ENCODE assay signal across 22 cellular contexts in the genomic region with DNA sequence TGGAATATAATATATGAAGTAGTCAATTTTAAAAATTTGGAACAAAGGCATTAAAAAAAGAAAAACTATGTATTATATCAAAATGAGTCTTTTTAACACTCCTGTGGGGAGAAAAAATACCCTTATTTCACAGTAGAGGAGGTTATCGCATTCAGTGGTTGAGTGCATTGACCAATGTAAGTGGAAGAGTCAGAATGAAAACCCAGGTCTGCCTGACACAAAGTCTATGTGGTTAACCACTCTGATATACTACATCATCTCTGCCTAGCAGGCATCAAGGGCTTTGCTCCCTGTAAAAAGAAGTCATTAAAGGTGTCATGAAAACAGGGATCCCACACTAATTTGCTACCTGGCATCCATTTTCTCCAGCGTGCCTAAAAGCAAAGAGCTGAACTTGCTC.
DNase-seq lines count a peak whose midpoint lies in the region; ATAC-seq lines count a peak whose summit lies in the region.
"Had no signal": no experiment of that assay in that cellular context is flagged by ENCODE, and none has a peak within 500 bp of the region (broad histone marks: within the 10 kb centered on the region; RNA-seq: fewer than 3 reads in every experiment).

No MANE protein-coding gene starts in this region.

- peak in 1 of 2 donors; percentile 8 for DNase-seq in stimulated activated naive CD8-positive, alpha-beta T cell treated with anti-CD3 and anti-CD28 coated beads, Interleukin-15, amount 100 ng/mL, for 72 hours
- no peak for DNase-seq in stimulated activated naive CD8-positive, alpha-beta T cell treated with anti-CD3 and anti-CD28 coated beads, Interleukin-15, Interleukin-2, amounts not matched to agents 100 U/mL and 50 U/mL, for 24 hours
- no peak for DNase-seq in stimulated activated effector memory CD8-positive, alpha-beta T cell treated with anti-CD3 and anti-CD28 coated beads, Interleukin-12 subunit alpha, Interleukin-12 subunit beta, amount 100 ng/mL, for 72 hours (ENCODE audit: low spot score in 2 of 2)
- DNase-seq in cardiac septum (ENCODE audit: low spot score) (no peak), DMS153 treated with DMSO at 0.1 percent for 48 hours (lab: John Stamatoyannopoulos, UW; ENCODE audit: unreplicated experiment) (no peak)
- DNase-seq in activated CD4-positive, alpha-beta T cell treated with anti-CD3 and anti-CD28 coated beads, Interleukin-2, amount 50 U/mL, for 48 hours: no peak
- DNase-seq: activated CD8-positive, alpha-beta memory T cell treated with anti-CD3 and anti-CD28 coated beads for 24 hours; activated effector memory CD4-positive, alpha-beta T cell treated with Interleukin-2 at 50 U/mL for 16 hours; amygdala; CD4-positive, CD25-positive, alpha-beta regulatory T cell; cerebellar nuclear complex; DMS79; effector memory CD8-positive, alpha-beta T cell; Karpas-422; kidney glomerular epithelial cell; NCI-H1417 treated with DMSO at 0.1 percent for 48 hours; NCI-H446 treated with DMSO at 0.1 percent for 48 hours; SHP77 treated with DMSO at 0.1 percent for 48 hours had no signal

- no peaks in the 10 kb centered on the region for H3K27me3 Mint-ChIP-seq in stimulated activated naive CD8-positive, alpha-beta T cell treated with anti-CD3 and anti-CD28 coated beads, Interleukin-15, amount 100 ng/mL, for 72 hours
- H3K27me3 Mint-ChIP-seq: CD4-positive, CD25-positive, alpha-beta regulatory T cell; effector memory CD8-positive, alpha-beta T cell had no signal

- no peaks in the 10 kb centered on the region for H3K36me3 Mint-ChIP-seq in stimulated activated effector memory CD8-positive, alpha-beta T cell treated with anti-CD3 and anti-CD28 coated beads, Interleukin-12 subunit alpha, Interleukin-12 subunit beta, amount 100 ng/mL, for 72 hours
- H3K36me3 Mint-ChIP-seq: CD4-positive, CD25-positive, alpha-beta regulatory T cell; WTC11 had no signal

- peaks cover 8 to 16% of the 10 kb centered on the region in 2 donors for H3K9me3 Mint-ChIP-seq in stimulated activated naive CD8-positive, alpha-beta T cell treated with anti-CD3 and anti-CD28 coated beads, Interleukin-15, amount 100 ng/mL, for 72 hours
- peaks cover 11% of the 10 kb centered on the region for H3K9me3 Mint-ChIP-seq in stimulated activated effector memory CD8-positive, alpha-beta T cell treated with anti-CD3 and anti-CD28 coated beads, Interleukin-12 subunit alpha, Interleukin-12 subunit beta, amount 100 ng/mL, for 72 hours

- intact Hi-C loops in cardiac septum (cut with DNase I): no loop called here

- H3K4me1 Mint-ChIP-seq in stimulated activated naive CD8-positive, alpha-beta T cell treated with anti-CD3 and anti-CD28 coated beads, Interleukin-15, amount 100 ng/mL, for 72 hours: no peaks in the 10 kb centered on the region
- H3K4me1 Mint-ChIP-seq in stimulated activated effector memory CD8-positive, alpha-beta T cell treated with anti-CD3 and anti-CD28 coated beads, Interleukin-12 subunit alpha, Interleukin-12 subunit beta, amount 100 ng/mL, for 72 hours: no peaks in the 10 kb centered on the region
- H3K4me1 Mint-ChIP-seq: CD4-positive, CD25-positive, alpha-beta regulatory T cell; WTC11 had no signal

- H3K27ac Mint-ChIP-seq in stimulated activated naive CD8-positive, alpha-beta T cell treated with anti-CD3 and anti-CD28 coated beads, Interleukin-15, amount 100 ng/mL, for 72 hours: no peak overlapping the region
- H3K27ac Mint-ChIP-seq in stimulated activated effector memory CD8-positive, alpha-beta T cell treated with anti-CD3 and anti-CD28 coated beads, Interleukin-12 subunit alpha, Interleukin-12 subunit beta, amount 100 ng/mL, for 72 hours: no peak overlapping the region
- H3K27ac Mint-ChIP-seq: CD4-positive, CD25-positive, alpha-beta regulatory T cell; effector memory CD8-positive, alpha-beta T cell; mesothelial cell of epicardium; WTC11 had no signal

- H3K4me3 Mint-ChIP-seq in stimulated activated naive CD8-positive, alpha-beta T cell treated with anti-CD3 and anti-CD28 coated beads, Interleukin-15, amount 100 ng/mL, for 72 hours: no peak overlapping the region
- H3K4me3 Mint-ChIP-seq in stimulated activated effector memory CD8-positive, alpha-beta T cell treated with anti-CD3 and anti-CD28 coated beads, Interleukin-12 subunit alpha, Interleukin-12 subunit beta, amount 100 ng/mL, for 72 hours: no peak overlapping the region
- H3K4me3 Mint-ChIP-seq: CD4-positive, CD25-positive, alpha-beta regulatory T cell; effector memory CD8-positive, alpha-beta T cell; mesothelial cell of epicardium; WTC11 had no signal

- ATAC-seq in stimulated activated naive CD8-positive, alpha-beta T cell treated with anti-CD3 and anti-CD28 coated beads, Interleukin-15, amount 100 ng/mL, for 72 hours: peak; percentile 84
- no peak for ATAC-seq in stimulated activated naive CD8-positive, alpha-beta T cell treated with anti-CD3 and anti-CD28 coated beads, Interleukin-15, Interleukin-2, amounts not matched to agents 100 U/mL and 50 U/mL, for 24 hours
- ATAC-seq in GM21619 (IDR thresholded peaks at IDR 0.05; ENCODE audit: unreplicated experiment) (peak; percentile 81), HG03095 (IDR thresholded peaks at IDR 0.05; ENCODE audit: unreplicated experiment) (peak; percentile 92)
- peak; percentile 74 for ATAC-seq in stimulated activated effector memory CD8-positive, alpha-beta T cell treated with anti-CD3 and anti-CD28 coated beads, Interleukin-12 subunit alpha, Interleukin-12 subunit beta, amount 100 ng/mL, for 72 hours
- ATAC-seq: effector memory CD8-positive, alpha-beta T cell; WTC11 had no signal
